ENCODE assay signal across 1 cellular context in the genomic region with DNA sequence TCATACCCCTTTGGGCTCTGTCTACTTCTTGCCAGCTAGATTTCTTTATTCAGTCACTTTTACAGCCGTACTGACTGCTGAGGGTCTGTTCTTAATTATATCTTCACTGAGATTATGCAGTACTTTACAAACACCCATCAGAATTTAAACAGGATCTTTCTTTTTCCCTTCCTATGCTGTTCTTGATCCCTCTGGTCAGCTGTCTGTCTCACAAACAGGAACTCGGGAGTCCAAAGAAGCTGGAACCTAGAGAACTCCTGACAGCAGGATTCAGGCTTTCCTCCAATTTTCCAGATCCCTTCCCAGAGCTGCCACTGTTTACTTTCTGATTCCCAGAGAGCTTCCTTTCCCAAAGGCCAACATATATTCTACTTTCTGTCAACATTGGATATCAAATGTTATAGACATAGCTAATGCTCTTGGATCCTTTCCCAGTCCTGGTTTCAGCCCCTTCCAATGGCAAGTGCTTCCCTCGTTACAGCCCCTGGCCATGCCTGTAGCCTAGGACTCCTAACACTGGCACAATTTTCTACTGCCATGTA.
A peak's percentile ranks its signal among the peaks of the same experiment; 100 is the strongest.
TF ChIP-seq lines count a peak whose summit lies in the region.

No MANE protein-coding gene starts in this region.

TF ChIP-seq in HEK293, 187 proteins besides CTCF, POLR2A, EP300 and RAD21 (continued from another document):
- TF ChIP-seq ZNF518A (tag by site-specific recombination; conservative IDR thresholded peaks at IDR 0.05; ENCODE audit: low read depth) (no peak), ZNF10 (tag by site-specific recombination; IDR thresholded peaks at IDR 0.05) (no peak), ZNF658 (tag by site-specific recombination; IDR thresholded peaks at IDR 0.05) (no peak), ZNF670 (tag by site-specific recombination; IDR thresholded peaks at IDR 0.05; ENCODE audit: low read depth) (no peak), ZNF335 (tag by site-specific recombination; conservative IDR thresholded peaks at IDR 0.05) (peak; percentile 56), ZNF140 (tag by site-specific recombination; IDR thresholded peaks at IDR 0.05) (no peak), OSR2 (tag by site-specific recombination; IDR thresholded peaks at IDR 0.05) (peak; percentile 80), ZNF416 (tag by site-specific recombination; IDR thresholded peaks at IDR 0.05) (no peak), ZNF560 (tag by site-specific recombination; IDR thresholded peaks at IDR 0.05; ENCODE audit: borderline replicate concordance) (no peak), ZBTB21 (tag by site-specific recombination; IDR thresholded peaks at IDR 0.05) (no peak), ZNF660 (tag by site-specific recombination; IDR thresholded peaks at IDR 0.05) (0 out of 2 replicates have a peak, but pooled peaks have one; percentile 29), SCRT2 (tag by site-specific recombination; IDR thresholded peaks at IDR 0.05) (no peak), ZNF548 (tag by site-specific recombination; IDR thresholded peaks at IDR 0.05) (no peak), ZEB2 (tag by site-specific recombination; IDR thresholded peaks at IDR 0.05) (0 out of 2 replicates have a peak, but pooled peaks have one; percentile 35)
- TF ChIP-seq, protein P1, sequence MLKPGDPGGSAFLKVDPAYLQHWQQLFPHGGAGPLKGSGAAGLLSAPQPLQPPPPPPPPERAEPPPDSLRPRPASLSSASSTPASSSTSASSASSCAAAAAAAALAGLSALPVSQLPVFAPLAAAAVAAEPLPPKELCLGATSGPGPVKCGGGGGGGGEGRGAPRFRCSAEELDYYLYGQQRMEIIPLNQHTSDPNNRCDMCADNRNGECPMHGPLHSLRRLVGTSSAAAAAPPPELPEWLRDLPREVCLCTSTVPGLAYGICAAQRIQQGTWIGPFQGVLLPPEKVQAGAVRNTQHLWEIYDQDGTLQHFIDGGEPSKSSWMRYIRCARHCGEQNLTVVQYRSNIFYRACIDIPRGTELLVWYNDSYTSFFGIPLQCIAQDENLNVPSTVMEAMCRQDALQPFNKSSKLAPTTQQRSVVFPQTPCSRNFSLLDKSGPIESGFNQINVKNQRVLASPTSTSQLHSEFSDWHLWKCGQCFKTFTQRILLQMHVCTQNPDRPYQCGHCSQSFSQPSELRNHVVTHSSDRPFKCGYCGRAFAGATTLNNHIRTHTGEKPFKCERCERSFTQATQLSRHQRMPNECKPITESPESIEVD (tag by site-specific recombination; IDR thresholded peaks at IDR 0.05) = peak; percentile 67
TF ChIP-seq in HEK293: peak in this region for 8.
